In genomic region chr10:112738586-112739218, GRCh38 we compare ENCODE assay signal across 1 cellular context.
TF ChIP-seq lines count a peak whose summit lies in the region.

No MANE protein-coding gene starts in this region.

TF ChIP-seq in HepG2, 621 proteins besides CTCF, POLR2A, EP300 and RAD21 (continued from another document and continues in another):
- TF ChIP-seq NR2F2 (IDR thresholded peaks at IDR 0.05; ENCODE audit: borderline replicate concordance, low read depth): peak; percentile 48; the same call in 1 of the 2 replicates
- TF ChIP-seq ATF7 (IDR thresholded peaks at IDR 0.05): no peak
- no peak for TF ChIP-seq ATF7 (CRISPR knock-in tag; IDR thresholded peaks at IDR 0.05)
- peak; percentile 46 for TF ChIP-seq RXRA (CRISPR knock-in tag; IDR thresholded peaks at IDR 0.05)
- TF ChIP-seq ZNF619 (CRISPR knock-in tag; IDR thresholded peaks at IDR 0.05): 0 out of 2 replicates have a peak, but pooled peaks have one; percentile 75
- TF ChIP-seq NR2F1 (CRISPR knock-in tag; IDR thresholded peaks at IDR 0.05): peak; percentile 38 to 60; a peak in 2 of 4 replicates
- TF ChIP-seq NR2F6 (IDR thresholded peaks at IDR 0.05): peak; percentile 56
- TF ChIP-seq NR2F6 (CRISPR knock-in tag; IDR thresholded peaks at IDR 0.05): 0 out of 2 replicates have a peak, but pooled peaks have one; percentile 32
- no peak for TF ChIP-seq ELK4 (CRISPR knock-in tag; IDR thresholded peaks at IDR 0.05; ENCODE audit: borderline replicate concordance)
- TF ChIP-seq ZNF350 (CRISPR knock-in tag; IDR thresholded peaks at IDR 0.05; ENCODE audit: borderline replicate concordance, low read depth): peak; percentile 55; the same call in 1 of the 2 replicates
- no peak for TF ChIP-seq KLF9 (CRISPR knock-in tag; IDR thresholded peaks at IDR 0.05; ENCODE audit: low read depth)
- 0 out of 2 replicates have a peak, but pooled peaks have one; percentile 49 for TF ChIP-seq ZNF431 (CRISPR knock-in tag; IDR thresholded peaks at IDR 0.05; ENCODE audit: borderline replicate concordance, low read depth)
- TF ChIP-seq ZMYM3 (CRISPR knock-in tag; IDR thresholded peaks at IDR 0.05): peak; percentile 53; the same call in 1 of the 2 replicates
- TF ChIP-seq HNF4G (IDR thresholded peaks at IDR 0.05; ENCODE audit: borderline replicate concordance, low read depth, low read length): no peak
- TF ChIP-seq HNF4G (CRISPR knock-in tag; IDR thresholded peaks at IDR 0.05; ENCODE audit: borderline replicate concordance, low read depth): no peak
- 0 out of 2 replicates have a peak, but pooled peaks have one; percentile 53 for TF ChIP-seq ZNF225 (CRISPR knock-in tag; IDR thresholded peaks at IDR 0.05)
- TF ChIP-seq ZNF781 (CRISPR knock-in tag; IDR thresholded peaks at IDR 0.05; ENCODE audit: borderline replicate concordance, not compliant biosample characterization): peak; percentile 60
- no peak for TF ChIP-seq ZBTB49 (CRISPR knock-in tag; IDR thresholded peaks at IDR 0.05; ENCODE audit: borderline replicate concordance)
- 0 out of 2 replicates have a peak, but pooled peaks have one; percentile 34 for TF ChIP-seq ZMYM4 (CRISPR knock-in tag; IDR thresholded peaks at IDR 0.05)
- TF ChIP-seq ZNF687 (CRISPR knock-in tag; IDR thresholded peaks at IDR 0.05): peak; percentile 82
- TF ChIP-seq ZNF761 (CRISPR knock-in tag; conservative IDR thresholded peaks at IDR 0.05): 0 out of 2 replicates have a peak, but pooled peaks have one; percentile 55
- no peak for TF ChIP-seq MBNL3 (CRISPR knock-in tag; conservative IDR thresholded peaks at IDR 0.05)
- peak; percentile 28; the same call in 1 of the 2 replicates for TF ChIP-seq HNF4A (CRISPR knock-in tag; IDR thresholded peaks at IDR 0.05)
- peak; percentile 96 for TF ChIP-seq ZBTB4 (CRISPR knock-in tag; IDR thresholded peaks at IDR 0.05; ENCODE audit: borderline replicate concordance)
- TF ChIP-seq CBFB (CRISPR knock-in tag; IDR thresholded peaks at IDR 0.05): 0 out of 2 replicates have a peak, but pooled peaks have one; percentile 18
- TF ChIP-seq FOXA3 (CRISPR knock-in tag; IDR thresholded peaks at IDR 0.05): 0 out of 2 replicates have a peak, but pooled peaks have one; percentile 22
- TF ChIP-seq TFDP1 (CRISPR knock-in tag; IDR thresholded peaks at IDR 0.05; ENCODE audit: borderline replicate concordance): 0 out of 2 replicates have a peak, but pooled peaks have one; percentile 27
- TF ChIP-seq CBX5 (CRISPR knock-in tag; IDR thresholded peaks at IDR 0.05; ENCODE audit: borderline replicate concordance): peak; percentile 59; the same call in 1 of the 2 replicates
- TF ChIP-seq MTF2 (CRISPR knock-in tag; IDR thresholded peaks at IDR 0.05; ENCODE audit: borderline replicate concordance): no peak
- no peak for TF ChIP-seq ZNF20 (CRISPR knock-in tag; IDR thresholded peaks at IDR 0.05)
- TF ChIP-seq ZNF850 (CRISPR knock-in tag; conservative IDR thresholded peaks at IDR 0.05): no peak
- no peak for TF ChIP-seq ZNF615 (CRISPR knock-in tag; IDR thresholded peaks at IDR 0.05; ENCODE audit: borderline replicate concordance)
- no peak for TF ChIP-seq SOX5 (CRISPR knock-in tag; IDR thresholded peaks at IDR 0.05; ENCODE audit: borderline replicate concordance)
- TF ChIP-seq ZNF598 (CRISPR knock-in tag; IDR thresholded peaks at IDR 0.05; ENCODE audit: borderline replicate concordance): no peak
- TF ChIP-seq HDAC2 (CRISPR knock-in tag; IDR thresholded peaks at IDR 0.05): peak; percentile 37; the same call in 1 of the 2 replicates
- TF ChIP-seq ZNF10 (CRISPR knock-in tag; IDR thresholded peaks at IDR 0.05; ENCODE audit: borderline replicate concordance, low read depth): no peak
- peak; percentile 49; the same call in 1 of the 2 replicates for TF ChIP-seq SALL1 (CRISPR knock-in tag; IDR thresholded peaks at IDR 0.05)
- peak; percentile 41; the same call in 1 of the 2 replicates for TF ChIP-seq NR2C2 (CRISPR knock-in tag; IDR thresholded peaks at IDR 0.05; ENCODE audit: borderline replicate concordance)
- TF ChIP-seq ZNF124 (CRISPR knock-in tag; IDR thresholded peaks at IDR 0.05): no peak
- TF ChIP-seq MAX (IDR thresholded peaks at IDR 0.05): peak; percentile 68; the same call in 1 of the 2 replicates
- no peak for TF ChIP-seq IRX3 (CRISPR knock-in tag; IDR thresholded peaks at IDR 0.05; ENCODE audit: borderline replicate concordance, low read depth)
- 0 out of 2 replicates have a peak, but pooled peaks have one; percentile 33 for TF ChIP-seq ZNF839 (CRISPR knock-in tag; IDR thresholded peaks at IDR 0.05; ENCODE audit: borderline replicate concordance)
- peak; percentile 72; the same call in 1 of the 2 replicates for TF ChIP-seq CEBPB (IDR thresholded peaks at IDR 0.05; ENCODE audit: borderline replicate concordance, low read depth, low read length)
- TF ChIP-seq ZNF549 (CRISPR knock-in tag; IDR thresholded peaks at IDR 0.05): no peak
- peak; percentile 98 for TF ChIP-seq ZBTB38 (CRISPR knock-in tag; IDR thresholded peaks at IDR 0.05)
- TF ChIP-seq CEBPG (CRISPR knock-in tag; IDR thresholded peaks at IDR 0.05): peak; percentile 50; the same call in 1 of the 2 replicates
- TF ChIP-seq ZBTB7B (CRISPR knock-in tag; IDR thresholded peaks at IDR 0.05): 0 out of 2 replicates have a peak, but pooled peaks have one; percentile 55
- TF ChIP-seq ZNF713 (CRISPR knock-in tag; IDR thresholded peaks at IDR 0.05): no peak
- TF ChIP-seq ATM (IDR thresholded peaks at IDR 0.05; ENCODE audit: borderline replicate concordance): no peak
- TF ChIP-seq ZFP37 (CRISPR knock-in tag; IDR thresholded peaks at IDR 0.05; ENCODE audit: borderline replicate concordance): no peak
- TF ChIP-seq PRPF4 (IDR thresholded peaks at IDR 0.05; ENCODE audit: low read depth, low read length, poor library complexity, severe bottlenecking): peak; percentile 61
- TF ChIP-seq GZF1 (CRISPR knock-in tag; IDR thresholded peaks at IDR 0.05): no peak
- no peak for TF ChIP-seq NRL (CRISPR knock-in tag; IDR thresholded peaks at IDR 0.05; ENCODE audit: borderline replicate concordance)
- TF ChIP-seq SP5 (CRISPR knock-in tag; IDR thresholded peaks at IDR 0.05; ENCODE audit: borderline replicate concordance, low read depth): no peak
- 0 out of 2 replicates have a peak, but pooled peaks have one; percentile 50 for TF ChIP-seq ZNF768 (CRISPR knock-in tag; IDR thresholded peaks at IDR 0.05)
- no peak for TF ChIP-seq SATB2 (CRISPR knock-in tag; IDR thresholded peaks at IDR 0.05)
- TF ChIP-seq ZHX1 (CRISPR knock-in tag; IDR thresholded peaks at IDR 0.05; ENCODE audit: low read depth): peak; percentile 38; the same call in 1 of the 2 replicates
- TF ChIP-seq HES4 (CRISPR knock-in tag; IDR thresholded peaks at IDR 0.05; ENCODE audit: borderline replicate concordance): no peak
- no peak for TF ChIP-seq MEIS2 (CRISPR knock-in tag; IDR thresholded peaks at IDR 0.05)
